10 cellular contexts compared by ENCODE assay signal in genomic region chr18:26546170-26546874, GRCh38. TPM values are rescaled to one million over a fixed set of nuclear protein-coding genes. Genes with fewer than 3 reads are reported as not detected.
A peak's percentile ranks its signal among the peaks of the same experiment; 100 is the strongest.
DNase-seq lines count a peak whose midpoint lies in the region; ATAC-seq, FAIRE-seq and TF ChIP-seq lines count a peak whose summit lies in the region.
"Had no signal": no experiment of that assay in that cellular context is flagged by ENCODE, and none has a peak within 500 bp of the region (broad histone marks: within the 10 kb centered on the region; RNA-seq: fewer than 3 reads in every experiment).

No MANE protein-coding gene starts in this region.

- H3K4me1 ChIP-seq in A673 (ENCODE audit: insufficient read depth, low read length, poor library complexity, severe bottlenecking): peaks cover 7% of the 10 kb centered on the region
- peaks cover 8 to 17% of the 10 kb centered on the region in 2 experiments; a peak in 3 of 4 replicates for H3K4me1 ChIP-seq in HCT116 (ENCODE audit: control insufficient read depth in 1 of 2, insufficient read depth in 2 of 2, low read length in 2 of 2)
- H3K4me1 ChIP-seq in kidney (ENCODE audit: control insufficient read depth in 1 of 2, insufficient read depth in 1 of 2, low read depth in 1 of 2, low read length in 2 of 2): peaks cover 10 to 29% of the 10 kb centered on the region in 2 donors
- peaks cover 13% of the 10 kb centered on the region for H3K4me1 ChIP-seq in effector memory CD4-positive, alpha-beta T cell (ENCODE audit: control insufficient read depth, insufficient read depth, low read length, poor library complexity, severe bottlenecking)
- H3K4me1 ChIP-seq in upper lobe of left lung: peaks cover 32 to 59% (median 36%) of the 10 kb centered on the region in 4 donors

- no peak overlapping the region for H3K4me2 ChIP-seq in HCT116 (ENCODE audit: low read length)

- POLR2A ChIA-PET in A673 (lab: Charles Lee; ENCODE audit: low non-redundant PET) (interaction anchor here (0.5 to 0.6 kb wide), 2 partner anchors 19 to 160 kb away, joined by 4 to 5 read pairs; no protein-coding TSS in a partner anchor), HCT116 (lab: Charles Lee) (no interaction called here)

- no peaks in the 10 kb centered on the region for H4K20me1 ChIP-seq in HCT116 (ENCODE audit: insufficient read depth)

- WGBS in upper lobe of left lung, 2 donors: 86 to 90% methylated on average over 16 of the region's 16 CpGs

- peaks cover 41% of the 10 kb centered on the region for H3K79me2 ChIP-seq in HCT116 (ENCODE audit: insufficient read depth, low read length)

- H3K27me3 ChIP-seq in A673 (replicated peaks; ENCODE audit: insufficient read depth, low read depth, low read length, poor library complexity) (peaks cover 53% of the 10 kb centered on the region), HCT116 (ENCODE audit: insufficient read depth, low read length) (no peaks in the 10 kb centered on the region), upper lobe of left lung (peaks cover 0 to 26% (median 14%) of the 10 kb centered on the region in 4 donors)
- peaks cover 20% of the 10 kb centered on the region for H3K27me3 ChIP-seq in effector memory CD4-positive, alpha-beta T cell (replicated peaks; ENCODE audit: control insufficient read depth, insufficient read depth, low read length, poor library complexity, severe bottlenecking)

- no peak overlapping the region for H3K27ac ChIP-seq in A673 (ENCODE audit: low read depth, low read length, poor library complexity, severe bottlenecking)
- H3K27ac ChIP-seq in HCT116 (ENCODE audit: low read depth, low read length): no peak overlapping the region
- H3K27ac ChIP-seq in kidney (ENCODE audit: low read depth in 2 of 2, low read length in 2 of 2): peak overlapping the region; percentile 46 to 47
- no peak overlapping the region for H3K27ac ChIP-seq in effector memory CD4-positive, alpha-beta T cell (ENCODE audit: insufficient read depth, low read length, poor library complexity, severe bottlenecking)
- no peak overlapping the region for H3K27ac ChIP-seq in upper lobe of left lung

- in situ Hi-C loops in astrocyte of the spinal cord (cut with HindIII; ENCODE audit: low sequenced_read_pairs): no loop called here

- TF ChIP-seq POLR2A in HCT116 (IDR thresholded peaks at IDR 0.05; ENCODE audit: borderline replicate concordance, extremely low read depth, insufficient read depth, insufficient read length) (no peak), upper lobe of left lung (IDR thresholded peaks at IDR 0.05) (no peak)

- intact Hi-C loops in A673 (cut with micrococcal nuclease; ENCODE audit: unreplicated experiment): no loop called here
- intact Hi-C loops in HCT116 (cut with micrococcal nuclease): loop anchor here (5.0 kb wide), 2 partner anchors 64 to 119 kb away; no protein-coding TSS in a partner anchor
- intact Hi-C loops in kidney (cut with DNase I): no loop called here

- H3K4me3 ChIP-seq in A673 (ENCODE audit: low read depth, low read length, poor library complexity, severe bottlenecking): no peak overlapping the region
- H3K4me3 ChIP-seq in HCT116 (replicated peaks in 1 of 2; ENCODE audit: low read depth in 1 of 2, low read length in 2 of 2): no peak overlapping the region
- H3K4me3 ChIP-seq in astrocyte of the spinal cord (ENCODE audit: low read depth, low read length): peak overlapping the region; percentile 68
- peak overlapping the region; percentile 60 to 67 for H3K4me3 ChIP-seq in kidney (ENCODE audit: low read length in 2 of 2)
- H3K4me3 ChIP-seq in effector memory CD4-positive, alpha-beta T cell (ENCODE audit: insufficient read depth, low read depth, low read length, poor library complexity, severe bottlenecking): no peak overlapping the region
- peak overlapping the region in 1 of 4 donors; percentile 82 for H3K4me3 ChIP-seq in upper lobe of left lung

- no peaks in the 10 kb centered on the region for H3K36me3 ChIP-seq in A673 (ENCODE audit: insufficient read depth, low read length, poor library complexity, severe bottlenecking)
- no peaks in the 10 kb centered on the region for H3K36me3 ChIP-seq in HCT116 (ENCODE audit: control insufficient read depth in 1 of 2, insufficient read depth in 2 of 2, low read length in 2 of 2)
- no peaks in the 10 kb centered on the region for H3K36me3 ChIP-seq in kidney (ENCODE audit: control insufficient read depth in 1 of 2, insufficient read depth in 2 of 2, low read length in 2 of 2)
- no peaks in the 10 kb centered on the region for H3K36me3 ChIP-seq in effector memory CD4-positive, alpha-beta T cell (ENCODE audit: control insufficient read depth, insufficient read depth, low read length)
- no peaks in the 10 kb centered on the region for H3K36me3 ChIP-seq in upper lobe of left lung
- H3K36me3 ChIP-seq: gastroesophageal sphincter had no signal

- RAD21 ChIA-PET in HCT116 (lab: Charles Lee; ENCODE audit: low non-redundant PET in 1 of 2, low total read pairs in 2 of 2, uncharacterized antibody in 2 of 2, unreplicated experiment in 2 of 2): no interaction called here

- TF ChIP-seq EP300 in upper lobe of left lung (IDR thresholded peaks at IDR 0.05): no peak

- BruUV-seq in A673 (replicated peaks; lab: Mats Ljungman, UMichigan): no TSS peak
- TSS peak; percentile 30 for BruUV-seq in HCT116 (replicated peaks; lab: Mats Ljungman, UMichigan)

- no peak for FAIRE-seq in kidney (lab: Jason Lieb, UNC)

- no peak for TF ChIP-seq RAD21 in HCT116 (IDR thresholded peaks at IDR 0.05; ENCODE audit: low read depth)

- no peaks in the 10 kb centered on the region for H3K9me2 ChIP-seq in HCT116 (ENCODE audit: insufficient read depth)

- ATAC-seq in HCT116: no peak
- ATAC-seq in HG03175 (IDR thresholded peaks at IDR 0.05; ENCODE audit: unreplicated experiment): no peak
- no peak for ATAC-seq in GM19463 (IDR thresholded peaks at IDR 0.05; ENCODE audit: unreplicated experiment)
- no peak for ATAC-seq in upper lobe of left lung (ENCODE audit: low FRiP score in 2 of 2)
- ATAC-seq: gastroesophageal sphincter had no signal

- H3K9ac ChIP-seq in HCT116 (ENCODE audit: low read length) (no peak overlapping the region), kidney (ENCODE audit: low read length in 2 of 2) (peak overlapping the region in 1 of 2 donors; percentile 68)

- H2AFZ ChIP-seq in HCT116 (ENCODE audit: low read depth, low read length, poor library complexity, severe bottlenecking): no peak overlapping the region

- TF ChIP-seq CTCF in A673 (conservative IDR thresholded peaks at IDR 0.05; ENCODE audit: low read depth, low read length): no peak
- no peak for TF ChIP-seq CTCF in HCT116 (IDR thresholded peaks at IDR 0.05 in 2 of 3, conservative IDR thresholded peaks at IDR 0.05 in 1 of 3; ENCODE audit: borderline replicate concordance in 1 of 3, insufficient read depth in 1 of 3, low read depth in 2 of 3, low read length in 2 of 3)
- TF ChIP-seq CTCF in astrocyte of the spinal cord (IDR thresholded peaks at IDR 0.05; ENCODE audit: low read depth, low read length): no peak
- TF ChIP-seq CTCF in kidney (IDR thresholded peaks at IDR 0.05; ENCODE audit: borderline replicate concordance, extremely low read depth, insufficient read depth): no peak
- no peak for TF ChIP-seq CTCF in upper lobe of left lung (IDR thresholded peaks at IDR 0.05)

- H3K9me3 ChIP-seq in A673 (ENCODE audit: low read depth, low read length, poor library complexity, severe bottlenecking) (no peaks in the 10 kb centered on the region), HCT116 (ENCODE audit: control insufficient read depth in 1 of 2, insufficient read depth in 1 of 2, low read depth in 1 of 2, low read length in 2 of 2) (no peaks in the 10 kb centered on the region), kidney (ENCODE audit: control insufficient read depth in 1 of 2, low read length in 2 of 2) (no peaks in the 10 kb centered on the region), upper lobe of left lung (no peaks in the 10 kb centered on the region)
- H3K9me3 ChIP-seq in effector memory CD4-positive, alpha-beta T cell (ENCODE audit: control insufficient read depth, low read length): no peaks in the 10 kb centered on the region
- H3K9me3 ChIP-seq: gastroesophageal sphincter had no signal

- DNase-seq in A673 (ENCODE audit: low spot score): peak; percentile 10
- DNase-seq in HCT116 (ENCODE audit: low read depth, low spot score): no peak
- DNase-seq in astrocyte of the spinal cord (ENCODE audit: low read depth, low spot score): peak; percentile 64
- no peak for DNase-seq in kidney
- no peak for DNase-seq in effector memory CD4-positive, alpha-beta T cell
- DNase-seq in upper lobe of left lung: no peak
- DNase-seq: NCI-H1105 treated with DMSO at 0.1 percent for 48 hours had no signal

- CTCF ChIA-PET in A673 (lab: Charles Lee): interaction anchor here (0.6 kb wide), 2 partner anchors 214 to 632 kb away, joined by 3 to 5 read pairs; no protein-coding TSS in a partner anchor
- CTCF ChIA-PET in HCT116 (lab: Charles Lee): no interaction called here

TF ChIP-seq in HCT116, 20 proteins besides CTCF, POLR2A, EP300 and RAD21:
- TF ChIP-seq SRF (IDR thresholded peaks at IDR 0.05; ENCODE audit: low read depth) (no peak), EZH2phosphoT487 (IDR thresholded peaks at IDR 0.05; ENCODE audit: borderline replicate concordance) (no peak), FOSL1 (IDR thresholded peaks at IDR 0.05; ENCODE audit: low read depth) (no peak), POLR2AphosphoS5 (IDR thresholded peaks at IDR 0.05; ENCODE audit: low read depth, low read length) (no peak), EZH2 (IDR thresholded peaks at IDR 0.05) (no peak), TCF7L2 (IDR thresholded peaks at IDR 0.05; ENCODE audit: borderline replicate concordance, extremely low read depth, insufficient read depth, insufficient read length) (no peak), MAX (IDR thresholded peaks at IDR 0.05) (no peak), SP1 (IDR thresholded peaks at IDR 0.05; ENCODE audit: low read depth) (no peak)

RNA-seq across cellular contexts. Expression of gene KCTD1, which starts 2.0 kb away (rescaled TPM):
- total RNA-seq in A673 (2021) (4.1 and 5.7 TPM in 2 replicates), HCT116 (2021; ENCODE audit: unreplicated experiment) (16.8 TPM), kidney (83.7 TPM), upper lobe of left lung (10 to 100 TPM in 5 of 6 donors, 1 to 10 TPM in 1; 5.8 to 22.3 (median 14.1) TPM)
- polyA plus RNA-seq in HCT116 (2012): 13.1 and 13.7 TPM in 2 replicates
- 48.5 TPM for polyA plus RNA-seq in kidney (ENCODE audit: insufficient read depth, low read depth, low replicate concordance)

Comparison
In these comparisons a context has a peak if more than half of its experiments do, and no peak if none do; other contexts are left out.
1. DNase-seq: peak in A673 (single experiment) and astrocyte of the spinal cord (single experiment); none in HCT116 (single experiment), kidney (single experiment), effector memory CD4-positive, alpha-beta T cell (0 of 3) and upper lobe of left lung (0 of 2).
2. H3K27ac ChIP-seq: peak in kidney (2 of 2); none in A673 (single experiment), HCT116 (single experiment), effector memory CD4-positive, alpha-beta T cell (single experiment) and upper lobe of left lung (0 of 4).
3. H3K4me3 ChIP-seq: peak in astrocyte of the spinal cord (single experiment) and kidney (2 of 2); none in A673 (single experiment), HCT116 (0 of 2) and effector memory CD4-positive, alpha-beta T cell (single experiment).